Comparison of ENCODE assay signal across 15 cellular contexts in genomic region chrX:134246282-134246681, GRCh38. TPM values are rescaled to one million over a fixed set of nuclear protein-coding genes. Genes with fewer than 3 reads are reported as not detected.
DNase-seq lines count a peak whose midpoint lies in the region; ATAC-seq, FAIRE-seq and TF ChIP-seq lines count a peak whose summit lies in the region.
"Had no signal": no experiment of that assay in that cellular context is flagged by ENCODE, and none has a peak within 500 bp of the region (broad histone marks: within the 10 kb centered on the region; RNA-seq: fewer than 3 reads in every experiment).

No MANE protein-coding gene starts in this region.

- H3K9me3 ChIP-seq in neural progenitor cell (ENCODE audit: low read depth), result no peaks in the 10 kb centered on the region
- H3K9me3 ChIP-seq in pancreas, result no peaks in the 10 kb centered on the region
- H3K9me3 ChIP-seq: transverse colon had no signal

- H3K4me2 ChIP-seq in neural progenitor cell, result no peak overlapping the region

- H3K4me3 ChIP-seq in neural progenitor cell, result no peak overlapping the region
- H3K4me3 ChIP-seq in pancreas, result no peak overlapping the region
- H3K4me3 ChIP-seq: GM23248, lung, transverse colon had no signal

- peak overlapping the region; percentile 44 for H3K4me3 Mint-ChIP-seq in neural progenitor cell

- TF ChIP-seq CTCF in neural progenitor cell (IDR thresholded peaks at IDR 0.05) (peak; percentile 20), foreskin keratinocyte (conservative IDR thresholded peaks at IDR 0.05) (no peak), pancreas (IDR thresholded peaks at IDR 0.05) (no peak)

- no peak for TF ChIP-seq POLR2A in GM12892 (IDR thresholded peaks at IDR 0.05; ENCODE audit: low read depth, low read length)

- H3K27me3 ChIP-seq in neural progenitor cell, result no peaks in the 10 kb centered on the region
- no peaks in the 10 kb centered on the region for H3K27me3 ChIP-seq in foreskin keratinocyte
- peaks cover 0 to 5% (median 0%) of the 10 kb centered on the region in 4 donors for H3K27me3 ChIP-seq in pancreas
- H3K27me3 ChIP-seq: transverse colon had no signal

- WGBS in pancreas, 2 donors, result 40 to 53% methylated on average over 7 of the region's 7 CpGs

- peaks cover 13% of the 10 kb centered on the region for H4K20me1 ChIP-seq in neural progenitor cell (ENCODE audit: low read depth)

- ATAC-seq in foreskin keratinocyte (no peak), pancreas (no peak)

- H2AFZ ChIP-seq in neural progenitor cell (replicated peaks), result no peak overlapping the region
- H2AFZ ChIP-seq: GM23248 had no signal

- peaks cover 28% of the 10 kb centered on the region for H3K36me3 Mint-ChIP-seq in neural progenitor cell

- H3K36me3 ChIP-seq in neural progenitor cell (peaks cover 6% of the 10 kb centered on the region), pancreas (no peaks in the 10 kb centered on the region)
- H3K36me3 ChIP-seq: transverse colon had no signal

- no peak overlapping the region for H3K9ac ChIP-seq in neural progenitor cell
- H3K9ac ChIP-seq: GM23248 had no signal

- H3K79me2 ChIP-seq in neural progenitor cell (ENCODE audit: low read depth), result peaks cover 26% of the 10 kb centered on the region

- H3K4me1 Mint-ChIP-seq in neural progenitor cell, result peaks cover 67% of the 10 kb centered on the region

- H3F3A ChIP-seq in neural progenitor cell (ENCODE audit: low read depth), result peaks cover 6% of the 10 kb centered on the region

- no peak for DNase-seq in GM12892 (ENCODE audit: insufficient read length)
- peak; percentile 36 for DNase-seq in M059J (ENCODE audit: low read depth)
- DNase-seq in cerebellar cortex (ENCODE audit: low spot score), result peak; percentile 48
- DNase-seq in neural progenitor cell (ENCODE audit: low spot score), result peak; percentile 49
- DNase-seq in GM19238 (ENCODE audit: insufficient read length, low spot score), result no peak
- no peak for DNase-seq in foreskin keratinocyte
- no peak for DNase-seq in stimulated activated CD4-positive, alpha-beta T cell treated with anti-CD3 and anti-CD28 coated beads, Interleukin-4, amount 100 ng/mL, for 1 hour
- no peak for DNase-seq in pancreas
- DNase-seq: activated naive CD4-positive, alpha-beta T cell; GM23248; NCI-H1105 treated with DMSO at 0.1 percent for 48 hours; NCI-H510A; stimulated activated CD4-positive, alpha-beta T cell treated with anti-CD3 and anti-CD28 coated beads, Interleukin-15, amount 100 ng/mL, for 24 hours; transverse colon had no signal

- FAIRE-seq in GM12892 (lab: Jason Lieb, UNC), result peak; percentile 24
- FAIRE-seq in pancreas (lab: Jason Lieb, UNC), result no peak

- intact Hi-C loops in pancreas (cut with DNase I), result no loop called here

- peaks cover 3% of the 10 kb centered on the region for H3K27me3 Mint-ChIP-seq in neural progenitor cell (ENCODE audit: insufficient read depth, low read depth)

- H3K4me1 ChIP-seq in neural progenitor cell (peaks cover 13% of the 10 kb centered on the region), foreskin keratinocyte (no peaks in the 10 kb centered on the region), pancreas (no peaks in the 10 kb centered on the region)
- H3K4me1 ChIP-seq: transverse colon had no signal

- peak overlapping the region; percentile 50 for H3K27ac Mint-ChIP-seq in neural progenitor cell

- no peaks in the 10 kb centered on the region for H3K9me3 Mint-ChIP-seq in neural progenitor cell

- no peak overlapping the region for H3K27ac ChIP-seq in neural progenitor cell
- no peak overlapping the region for H3K27ac ChIP-seq in foreskin keratinocyte
- no peak overlapping the region for H3K27ac ChIP-seq in pancreas
- H3K27ac ChIP-seq: GM23248, transverse colon had no signal

RNA-seq across cellular contexts. Expression of gene CCDC160, which starts 9.3 kb away (rescaled TPM):
- not detected for polyA plus RNA-seq in GM12892 (2012; ENCODE audit: missing spikeins)
- total RNA-seq in M059J (2014; rRNA removed; shearing (Covaris generic)), result not detected in 2 replicates
- 18.4 and 21.6 TPM in 2 replicates for total RNA-seq in neural progenitor cell (ENCODE audit: low replicate concordance)
- total RNA-seq in foreskin keratinocyte, result not detected in 2 replicates
- not detected in 2 replicates for polyA plus RNA-seq in foreskin keratinocyte
- under 1 TPM; 0.09 to 0.44 (median 0.13) TPM for total RNA-seq in pancreas
- under 1 TPM; 0.53 to 0.92 TPM for polyA plus RNA-seq in pancreas
- total RNA-seq: GM23248 had no signal
- polyA plus RNA-seq: GM23248 had no signal

Comparison
In these comparisons a context has a peak if more than half of its experiments do, and no peak if none do; other contexts are left out.
1. DNase-seq: peak in M059J (single experiment), cerebellar cortex (single experiment) and neural progenitor cell (single experiment); none in GM12892 (single experiment), GM19238 (single experiment), foreskin keratinocyte (0 of 2), stimulated activated CD4-positive, alpha-beta T cell treated with anti-CD3 and anti-CD28 coated beads, Interleukin-4, amount 100 ng/mL, for 1 hour (single experiment) and pancreas (0 of 6).
2. RNA of gene CCDC160, which starts 9.3 kb away (total RNA-seq): 18.4 to 21.6 TPM in neural progenitor cell; 0.09 to 0.44 TPM in pancreas, not detected in M059J and not detected in foreskin keratinocyte; every median in the first group is over 10 times any median in the second.